Comparison of ENCODE assay signal across 8 cellular contexts in the genomic region with DNA sequence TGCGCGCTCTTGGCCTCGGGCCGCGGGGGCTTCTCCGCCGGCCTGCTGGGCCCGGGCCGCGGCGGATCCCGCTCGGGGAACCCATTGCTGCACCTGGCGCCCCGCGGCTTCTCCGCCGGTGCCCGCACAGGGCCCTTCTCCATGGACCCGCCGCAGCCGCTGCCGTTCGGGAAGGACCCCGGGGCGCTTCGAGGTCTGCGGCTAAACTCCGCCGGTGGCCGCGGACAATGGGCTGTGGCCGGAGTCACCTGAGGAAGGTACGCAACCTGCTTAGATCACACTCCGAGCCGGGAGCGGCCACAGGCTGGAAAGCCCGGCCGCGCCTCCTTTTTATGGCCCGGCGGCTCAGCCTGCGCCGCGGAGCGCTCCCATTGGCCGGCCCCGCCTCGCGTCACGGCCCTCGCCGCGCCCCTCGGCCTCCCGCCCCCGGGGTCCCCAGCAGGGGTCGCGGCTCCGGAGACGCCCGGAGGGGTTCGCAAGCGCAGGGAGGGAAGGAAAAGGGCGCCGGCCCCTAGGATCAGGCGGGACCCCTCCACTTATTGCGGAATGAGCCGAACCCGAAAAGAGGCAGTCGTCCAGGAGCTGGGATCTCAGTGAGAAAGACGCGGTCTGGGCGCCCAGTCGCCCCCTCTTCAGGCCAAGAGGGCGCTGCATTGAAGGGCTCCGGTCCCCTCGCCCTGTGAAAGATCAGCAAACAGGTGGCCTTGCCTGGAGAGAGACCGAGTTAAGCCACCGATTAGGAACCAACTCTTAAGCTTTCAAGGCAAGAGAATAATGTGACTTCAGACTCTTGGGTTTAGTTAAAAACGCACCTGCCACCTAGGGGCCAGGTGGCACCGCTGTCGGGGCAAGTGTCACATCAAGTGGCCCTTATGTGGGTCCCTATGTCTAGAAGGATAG. TPM values are rescaled to one million over a fixed set of nuclear protein-coding genes. Genes with fewer than 3 reads are reported as not detected.
DNase-seq lines count a peak whose midpoint lies in the region; ATAC-seq and TF ChIP-seq lines count a peak whose summit lies in the region.

A gene with protein sequence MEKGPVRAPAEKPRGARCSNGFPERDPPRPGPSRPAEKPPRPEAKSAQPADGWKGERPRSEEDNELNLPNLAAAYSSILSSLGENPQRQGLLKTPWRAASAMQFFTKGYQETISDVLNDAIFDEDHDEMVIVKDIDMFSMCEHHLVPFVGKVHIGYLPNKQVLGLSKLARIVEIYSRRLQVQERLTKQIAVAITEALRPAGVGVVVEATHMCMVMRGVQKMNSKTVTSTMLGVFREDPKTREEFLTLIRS (minus strand): TSS at position 306 of the 900 bp plus-strand sequence. CDS start 163 bp downstream, at position 143.

- ATAC-seq in HG02943 (IDR thresholded peaks at IDR 0.05; ENCODE audit: low read depth, unreplicated experiment): peak; percentile 74

- H3K36me3 ChIP-seq in kidney epithelial cell (ENCODE audit: control insufficient read depth, insufficient read depth, low read length): no peaks in the 10 kb centered on the region

- in situ Hi-C loops in T47D (cut with HindIII; ENCODE audit: low pct_unique_long_range_greater_than_20kb, low sequenced_read_pairs): no loop called here

- DNase-seq in SIG-M5 treated with dmso at 0.1 percent for 504 hours (lab: John Stamatoyannopoulos, UW; ENCODE audit: unreplicated experiment) (peak; percentile 40), SIG-M5 (lab: John Stamatoyannopoulos, UW) (no peak), NCI-H187 (lab: John Stamatoyannopoulos, UW) (peak; percentile 79 to 91), UCSD-AML1 (lab: John Stamatoyannopoulos, UW; ENCODE audit: unreplicated experiment) (peak; percentile 81), T47D (ENCODE audit: low read depth in 1 of 2, low spot score in 1 of 2) (peak; percentile 76 to 90), kidney epithelial cell (ENCODE audit: low read depth) (no peak)
- peak; percentile 38 to 70 (median 60) for DNase-seq in stimulated activated CD4-positive, alpha-beta T cell treated with anti-CD3 and anti-CD28 coated beads, Interleukin-1b, Interleukin-23, amount 100 ng/mL, for 24 hours (ENCODE audit: low read depth in 4 of 4, low spot score in 1 of 4)

- H3K4me3 ChIP-seq in kidney epithelial cell (ENCODE audit: low read depth, low read length): peak within 1 kb of the TSS; percentile 81

- no peaks in the 10 kb centered on the region for H3K27me3 ChIP-seq in kidney epithelial cell (ENCODE audit: control insufficient read depth, insufficient read depth, low read length)

- TF ChIP-seq CTCF in kidney epithelial cell (IDR thresholded peaks at IDR 0.05; ENCODE audit: insufficient read depth, low read length, poor library complexity, severe bottlenecking): peak; percentile 2

RNA-seq across cellular contexts. Expression of the gene that starts here (rescaled TPM):
- 30.8 and 30.9 TPM in 2 replicates for total RNA-seq in kidney epithelial cell

Comparison
In these comparisons a context has a peak if more than half of its experiments do, and no peak if none do; other contexts are left out.
1. DNase-seq: peak in SIG-M5 treated with dmso at 0.1 percent for 504 hours (single experiment), NCI-H187 (2 of 2), UCSD-AML1 (single experiment), T47D (2 of 2) and stimulated activated CD4-positive, alpha-beta T cell treated with anti-CD3 and anti-CD28 coated beads, Interleukin-1b, Interleukin-23, amount 100 ng/mL, for 24 hours (4 of 4); none in SIG-M5 (single experiment) and kidney epithelial cell (single experiment).